12 cellular contexts compared by ENCODE assay signal in the genomic region with DNA sequence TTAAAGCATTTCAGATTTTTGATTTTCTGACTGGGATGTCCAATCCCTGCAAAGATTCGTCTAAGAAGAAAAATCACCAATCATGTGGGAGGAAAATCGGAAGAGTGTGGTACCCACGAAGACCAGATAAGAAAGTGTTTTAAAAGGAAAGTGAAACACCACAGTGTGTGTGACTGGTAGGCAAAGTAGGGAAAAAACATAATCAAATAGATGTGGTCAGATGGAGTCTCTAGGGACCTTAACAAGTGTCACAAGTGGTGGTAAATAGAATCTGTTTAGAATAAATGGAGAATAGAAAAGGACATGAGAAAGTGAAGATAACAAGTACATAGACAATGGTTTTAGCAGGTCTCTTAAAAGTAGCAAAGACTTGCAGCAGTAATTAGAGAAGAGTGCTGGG.
DNase-seq lines count a peak whose midpoint lies in the region; ATAC-seq and TF ChIP-seq lines count a peak whose summit lies in the region.
"Had no signal": no experiment of that assay in that cellular context is flagged by ENCODE, and none has a peak within 500 bp of the region (broad histone marks: within the 10 kb centered on the region; RNA-seq: fewer than 3 reads in every experiment).

No MANE protein-coding gene starts in this region.

- no peak for TF ChIP-seq EP300 in stomach (IDR thresholded peaks at IDR 0.05)

- H3K9me3 ChIP-seq in left lung (peaks cover 0 to 5% of the 10 kb centered on the region in 2 donors), stomach (peaks cover 0 to 5% (median 1%) of the 10 kb centered on the region in 4 donors)

- no peaks in the 10 kb centered on the region for H3K4me1 ChIP-seq in left lung
- no peaks in the 10 kb centered on the region for H3K4me1 ChIP-seq in stomach

- peak; percentile 98 for ATAC-seq in GM19455 (IDR thresholded peaks at IDR 0.05; ENCODE audit: unreplicated experiment)
- peak; percentile 99 for ATAC-seq in HG02884 (IDR thresholded peaks at IDR 0.05; ENCODE audit: unreplicated experiment)
- peak; percentile 100 for ATAC-seq in HG03565 (IDR thresholded peaks at IDR 0.05; ENCODE audit: unreplicated experiment)
- no peak for ATAC-seq in left lung
- ATAC-seq: activated CD8-positive, alpha-beta T cell treated with anti-CD3 and anti-CD28 coated beads for 36 hours; activated naive CD8-positive, alpha-beta T cell treated with anti-CD3 and anti-CD28 coated beads, Interleukin-2, amount 50 U/mL, for 24 hours had no signal

- no peak overlapping the region for H3K27ac ChIP-seq in left lung
- no peak overlapping the region for H3K27ac ChIP-seq in stomach

- TF ChIP-seq CTCF in GM13977 (IDR thresholded peaks at IDR 0.05; ENCODE audit: extremely low read depth, insufficient read depth, missing control alignments) = no peak
- no peak for TF ChIP-seq CTCF in left lung (IDR thresholded peaks at IDR 0.05)
- no peak for TF ChIP-seq CTCF in stomach (IDR thresholded peaks at IDR 0.05)

- H3K27me3 ChIP-seq in left lung = no peaks in the 10 kb centered on the region
- H3K27me3 ChIP-seq in stomach = no peaks in the 10 kb centered on the region

- in situ Hi-C loops in GM13977 (cut with MboI; ENCODE audit: low pct_unique_long_range_greater_than_20kb, low sequenced_read_pairs, unreplicated experiment) = no loop called here
- in situ Hi-C loops in KBM-7 (cut with MboI; ENCODE audit: low pct_unique_long_range_greater_than_20kb, low sequenced_read_pairs) = no loop called here

- DNase-seq in GM13977 (ENCODE audit: low spot score) (peak; percentile 47), KBM-7 (no peak), left lung (no peak), stomach (no peak), RPMI8226 (no peak)
- DNase-seq: activated CD8-positive, alpha-beta T cell treated with anti-CD3 and anti-CD28 coated beads for 36 hours; activated naive CD8-positive, alpha-beta T cell treated with anti-CD3 and anti-CD28 coated beads, Interleukin-2, amount 50 U/mL, for 24 hours; glutamatergic neuron; NCI-H524 had no signal

- no peaks in the 10 kb centered on the region for H3K36me3 ChIP-seq in left lung
- no peaks in the 10 kb centered on the region for H3K36me3 ChIP-seq in stomach

- H3K4me3 ChIP-seq in left lung = no peak overlapping the region
- H3K4me3 ChIP-seq in stomach = no peak overlapping the region

- 72 to 80% (median 75%) methylated on average over 3 of the region's 3 CpGs for WGBS in stomach, 5 donors

- TF ChIP-seq POLR2A in stomach (IDR thresholded peaks at IDR 0.05) = no peak

- intact Hi-C loops in left lung (cut with DNase I) = no loop called here
- intact Hi-C loops in stomach (cut with DNase I; ENCODE audit: low total_unique reads) = no loop called here
